Comparison of ENCODE assay signal across 8 cellular contexts in the genomic region with DNA sequence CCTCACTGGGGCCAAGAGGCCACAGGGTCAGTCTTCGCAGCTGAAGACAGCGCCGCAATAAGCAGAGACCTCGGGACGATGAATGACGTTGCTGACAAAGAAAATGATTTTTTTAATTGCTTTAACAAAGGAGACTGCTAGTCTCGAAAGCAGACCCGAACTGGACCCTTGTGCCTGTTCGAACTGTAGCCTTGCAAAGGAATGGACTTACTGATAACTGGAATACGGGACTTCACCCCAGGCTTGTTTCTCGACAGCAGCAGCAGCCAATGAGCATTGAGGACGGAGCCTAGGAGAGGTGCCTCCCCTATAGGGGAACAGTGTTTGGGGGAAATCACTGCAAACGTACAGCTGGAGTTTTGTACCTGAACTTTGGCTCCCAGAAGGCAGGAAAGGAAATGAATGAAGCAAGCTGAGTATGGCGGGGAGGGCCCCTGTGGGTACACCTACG. TPM values are rescaled to one million over a fixed set of nuclear protein-coding genes. Genes with fewer than 3 reads are reported as not detected.
DNase-seq lines count a peak whose midpoint lies in the region; ATAC-seq and TF ChIP-seq lines count a peak whose summit lies in the region.

No MANE protein-coding gene starts in this region.

- no peaks in the 10 kb centered on the region for H3K27me3 Mint-ChIP-seq in activated T-cell treated with anti-CD3 and anti-CD28 coated beads, Interleukin-2, amount 50 U/mL, for 72 hours (ENCODE audit: low read depth)

- H3K4me3 ChIP-seq in heart right ventricle, result peak overlapping the region; percentile 57 to 88 (median 72)
- H3K4me3 ChIP-seq in rectal smooth muscle tissue (ENCODE audit: low read length), result peak overlapping the region; percentile 78

- no peaks in the 10 kb centered on the region for H3K9me3 Mint-ChIP-seq in activated T-cell treated with anti-CD3 and anti-CD28 coated beads, Interleukin-2, amount 50 U/mL, for 72 hours

- H3K27ac Mint-ChIP-seq in activated T-cell treated with anti-CD3 and anti-CD28 coated beads, Interleukin-2, amount 50 U/mL, for 72 hours, result peak overlapping the region; percentile 98

- no peaks in the 10 kb centered on the region for H3K9me3 ChIP-seq in heart right ventricle

- TF ChIP-seq CTCF in GM20000 (IDR thresholded peaks at IDR 0.05; ENCODE audit: extremely low read depth, missing control alignments) (no peak), heart right ventricle (IDR thresholded peaks at IDR 0.05) (no peak)

- H3K4me3 Mint-ChIP-seq in activated T-cell treated with anti-CD3 and anti-CD28 coated beads, Interleukin-2, amount 50 U/mL, for 72 hours, result peak overlapping the region; percentile 86 to 94

- intact Hi-C loops in heart right ventricle (cut with DNase I), result loop anchor here (1.0 to 5.0 kb wide), 8 partner anchors 50 to 76 kb away; a partner anchor contains a TSS

- H3K27me3 ChIP-seq in heart right ventricle, result no peaks in the 10 kb centered on the region
- H3K27me3 ChIP-seq in rectal smooth muscle tissue (ENCODE audit: control insufficient read depth, insufficient read depth, low read length), result no peaks in the 10 kb centered on the region

- DNase-seq in AG08396 (ENCODE audit: low spot score) (peak; percentile 47), GM20000 (ENCODE audit: low spot score) (peak; percentile 72), heart right ventricle (peak in 1 of 2 donors; percentile 17), SIG-M5 treated with dmso at 0.1 percent for 504 hours (lab: John Stamatoyannopoulos, UW; ENCODE audit: unreplicated experiment) (no peak), GF-D8 (lab: John Stamatoyannopoulos, UW) (no peak)
- peak; percentile 18 to 25 for DNase-seq in activated T-cell treated with anti-CD3 and anti-CD28 coated beads, Interleukin-2, amount 50 U/mL, for 72 hours

- peak overlapping the region; percentile 16 for H3K9ac ChIP-seq in rectal smooth muscle tissue (ENCODE audit: low read length)

- H3K27ac ChIP-seq in heart right ventricle (peak overlapping the region in 9 of 10 donors; percentile 88 to 95 (median 92)), rectal smooth muscle tissue (ENCODE audit: low read depth, low read length) (peak overlapping the region; percentile 81)

- no peaks in the 10 kb centered on the region for H3K36me3 Mint-ChIP-seq in activated T-cell treated with anti-CD3 and anti-CD28 coated beads, Interleukin-2, amount 50 U/mL, for 72 hours (ENCODE audit: insufficient read depth in 2 of 2)

- whole genome bisulfite sequencing in heart right ventricle, 2 donors, result 16 to 17% methylated on average over 15 of the region's 15 CpGs

- ATAC-seq in activated T-cell treated with anti-CD3 and anti-CD28 coated beads, Interleukin-2, amount 50 U/mL, for 72 hours (replicated peaks in 1 of 2), result no peak
- ATAC-seq in heart right ventricle (peak in 4 of 8 donors; percentile 17 to 34 (median 28)), HG02623 (IDR thresholded peaks at IDR 0.05; ENCODE audit: unreplicated experiment) (no peak)

- H3K4me1 ChIP-seq in heart right ventricle, result peaks cover 8 to 42% (median 35%) of the 10 kb centered on the region in 9 donors
- peaks cover 15% of the 10 kb centered on the region for H3K4me1 ChIP-seq in rectal smooth muscle tissue (ENCODE audit: control insufficient read depth, insufficient read depth, low read length)

- H3K4me1 Mint-ChIP-seq in activated T-cell treated with anti-CD3 and anti-CD28 coated beads, Interleukin-2, amount 50 U/mL, for 72 hours (ENCODE audit: low read depth), result peaks cover 41% of the 10 kb centered on the region

- H3K36me3 ChIP-seq in heart right ventricle, result peaks cover 0 to 5% (median 0%) of the 10 kb centered on the region in 9 donors
- no peaks in the 10 kb centered on the region for H3K36me3 ChIP-seq in rectal smooth muscle tissue (ENCODE audit: control insufficient read depth, insufficient read depth, low read length)

RNA-seq across cellular contexts. Expression of a gene that starts 1.3 kb away (rescaled TPM):
- 10 to 100 TPM; 15.7 to 21.5 TPM for total RNA-seq in activated T-cell treated with anti-CD3 and anti-CD28 coated beads, Interleukin-2, amount 50 U/mL, for 72 hours
- 10 to 100 TPM in 8 of 10 donors, 1 to 10 TPM in 2; 8.6 to 14.8 (median 11.8) TPM for total RNA-seq in heart right ventricle
- polyA plus RNA-seq in heart right ventricle, result 1 to 10 TPM; 3.7 to 7.9 TPM

RNA-seq across cellular contexts. Expression of a gene that starts 55.3 kb away (rescaled TPM):
- total RNA-seq in activated T-cell treated with anti-CD3 and anti-CD28 coated beads, Interleukin-2, amount 50 U/mL, for 72 hours, result 10 to 100 TPM; 37.2 to 45.3 TPM
- 10 to 100 TPM; 50.8 to 63.7 (median 60.5) TPM for total RNA-seq in heart right ventricle
- 10 to 100 TPM; 15.7 to 41.7 TPM for polyA plus RNA-seq in heart right ventricle

Comparison
In these comparisons a context has a peak if more than half of its experiments do, and no peak if none do; other contexts are left out.
1. DNase-seq: peak in AG08396 (single experiment), GM20000 (single experiment) and activated T-cell treated with anti-CD3 and anti-CD28 coated beads, Interleukin-2, amount 50 U/mL, for 72 hours (2 of 2); none in SIG-M5 treated with dmso at 0.1 percent for 504 hours (single experiment) and GF-D8 (single experiment).